ENCODE assay signal across 18 cellular contexts in the genomic region with DNA sequence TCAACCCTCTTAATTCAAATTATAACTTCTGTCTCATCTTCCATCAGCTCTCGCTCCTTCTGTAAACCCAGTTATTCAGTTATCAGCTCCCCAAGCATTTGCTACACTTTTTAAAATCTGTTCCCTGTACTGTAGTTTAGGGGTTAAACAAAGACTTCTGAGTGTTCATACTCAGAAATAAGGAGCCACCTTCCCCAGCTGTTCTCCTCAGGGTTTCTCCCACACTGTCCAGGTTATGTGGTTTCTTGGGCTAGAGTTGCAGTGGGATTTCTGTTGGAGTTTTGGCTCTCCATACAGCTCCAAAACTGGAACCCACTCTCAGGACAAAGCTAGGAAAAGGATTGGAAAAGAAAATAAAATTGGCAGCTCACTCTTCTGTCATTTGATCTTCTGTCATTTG. TPM values are rescaled to one million over a fixed set of nuclear protein-coding genes. Genes with fewer than 3 reads are reported as not detected.
DNase-seq lines count a peak whose midpoint lies in the region; ATAC-seq and TF ChIP-seq lines count a peak whose summit lies in the region.
"Had no signal": no experiment of that assay in that cellular context is flagged by ENCODE, and none has a peak within 500 bp of the region (broad histone marks: within the 10 kb centered on the region; RNA-seq: fewer than 3 reads in every experiment).

No MANE protein-coding gene starts in this region.

- peaks cover 0 to 23% (median 10%) of the 10 kb centered on the region in 11 donors for H3K9me3 ChIP-seq in heart right ventricle
- no peaks in the 10 kb centered on the region for H3K9me3 ChIP-seq in body of pancreas
- no peaks in the 10 kb centered on the region for H3K9me3 ChIP-seq in effector memory CD4-positive, alpha-beta T cell (ENCODE audit: control insufficient read depth, low read length)

- no peaks in the 10 kb centered on the region for H3K27me3 ChIP-seq in heart right ventricle
- no peaks in the 10 kb centered on the region for H3K27me3 ChIP-seq in body of pancreas
- H3K27me3 ChIP-seq in effector memory CD4-positive, alpha-beta T cell (replicated peaks; ENCODE audit: control insufficient read depth, insufficient read depth, low read length, poor library complexity, severe bottlenecking): no peaks in the 10 kb centered on the region
- H3K27me3 ChIP-seq: BLaER1 treated with 17β-estradiol and CSF1 and Interleukin-3, amounts not matched to agents 10 nM and 100 nM had no signal

- ATAC-seq in left ventricle myocardium superior (peak; percentile 11), heart right ventricle (no peak), body of pancreas (peak; percentile 52)
- no peak for ATAC-seq in activated CD4-positive, alpha-beta T cell treated with anti-CD3 and anti-CD28 coated beads for 36 hours
- ATAC-seq: CD8-positive, alpha-beta T cell; GM23338; HCT116 had no signal

- peaks cover 26% of the 10 kb centered on the region for H3K9me3 Mint-ChIP-seq in osteocyte (ENCODE audit: unreplicated experiment)
- peaks cover 12% of the 10 kb centered on the region for H3K9me3 Mint-ChIP-seq in activated CD4-positive, alpha-beta T cell treated with anti-CD3 and anti-CD28 coated beads for 36 hours (ENCODE audit: low read depth)

- POLR2A ChIA-PET in activated CD4-positive, alpha-beta T cell treated with anti-CD3 and anti-CD28 coated beads for 36 hours (lab: Charles Lee): interaction anchor here (0.7 kb wide), 1 partner anchor 181 kb away, joined by 3 read pairs; no protein-coding TSS in a partner anchor

- CTCF ChIA-PET in activated CD4-positive, alpha-beta T cell treated with anti-CD3 and anti-CD28 coated beads for 36 hours (lab: Charles Lee): interaction anchor here (0.5 kb wide), 1 partner anchor 148 kb away, joined by 3 read pairs; no protein-coding TSS in a partner anchor

- no peak for TF ChIP-seq POLR2A in body of pancreas (IDR thresholded peaks at IDR 0.05)

- no peaks in the 10 kb centered on the region for H3K27me3 Mint-ChIP-seq in osteocyte (ENCODE audit: unreplicated experiment)
- H3K27me3 Mint-ChIP-seq in activated CD4-positive, alpha-beta T cell treated with anti-CD3 and anti-CD28 coated beads for 36 hours: no peaks in the 10 kb centered on the region
- H3K27me3 Mint-ChIP-seq: B cell had no signal

- intact Hi-C loops in left ventricle myocardium superior (cut with micrococcal nuclease): no loop called here
- intact Hi-C loops in heart right ventricle (cut with DNase I): no loop called here
- intact Hi-C loops in body of pancreas (cut with DNase I): no loop called here
- intact Hi-C loops in activated CD4-positive, alpha-beta T cell treated with anti-CD3 and anti-CD28 coated beads for 36 hours (cut with DNase I, micrococcal nuclease): no loop called here

- no peak for DNase-seq in left ventricle myocardium superior
- no peak for DNase-seq in heart right ventricle
- DNase-seq in body of pancreas: peak in 2 of 4 donors; percentile 26 to 60
- DNase-seq in osteocyte (ENCODE audit: extremely low spot score, unreplicated experiment): no peak
- no peak for DNase-seq in stimulated activated CD4-positive, alpha-beta T cell treated with anti-CD3 and anti-CD28 coated beads, Interleukin-2, amount 100 ng/mL, for 24 hours
- no peak for DNase-seq in effector memory CD4-positive, alpha-beta T cell
- DNase-seq in activated CD4-positive, alpha-beta T cell treated with anti-CD3 and anti-CD28 coated beads for 36 hours: no peak
- DNase-seq: Calu3; CD8-positive, alpha-beta T cell; DMS79 treated with DMSO at 0.1 percent for 48 hours; GF-D8; H7; HFFc6; IMR-90 had no signal

- peak overlapping the region; percentile 54 for H3K27ac Mint-ChIP-seq in osteocyte (ENCODE audit: unreplicated experiment)
- H3K27ac Mint-ChIP-seq in activated CD4-positive, alpha-beta T cell treated with anti-CD3 and anti-CD28 coated beads for 36 hours: no peak overlapping the region
- H3K27ac Mint-ChIP-seq: B cell; CD8-positive, alpha-beta T cell; GM23338; HFFc6 had no signal

- no peak overlapping the region for H3K27ac ChIP-seq in heart right ventricle
- peak overlapping the region; percentile 13 to 73 (median 52) for H3K27ac ChIP-seq in body of pancreas
- no peak overlapping the region for H3K27ac ChIP-seq in effector memory CD4-positive, alpha-beta T cell (ENCODE audit: insufficient read depth, low read length, poor library complexity, severe bottlenecking)
- H3K27ac ChIP-seq: BLaER1 treated with 17β-estradiol and CSF1 and Interleukin-3, amounts not matched to agents 10 nM and 100 nM had no signal

- H3K4me3 ChIP-seq in heart right ventricle (no peak overlapping the region), body of pancreas (no peak overlapping the region)
- H3K4me3 ChIP-seq in effector memory CD4-positive, alpha-beta T cell (ENCODE audit: insufficient read depth, low read depth, low read length, poor library complexity, severe bottlenecking): no peak overlapping the region
- H3K4me3 ChIP-seq: BLaER1 treated with 17β-estradiol and CSF1 and Interleukin-3, amounts not matched to agents 10 nM and 100 nM; GM23338 had no signal

- peaks cover 32% of the 10 kb centered on the region for H3K4me1 Mint-ChIP-seq in osteocyte (ENCODE audit: unreplicated experiment)
- peaks cover 9% of the 10 kb centered on the region for H3K4me1 Mint-ChIP-seq in activated CD4-positive, alpha-beta T cell treated with anti-CD3 and anti-CD28 coated beads for 36 hours
- H3K4me1 Mint-ChIP-seq: GM23338 had no signal

- H3K4me1 ChIP-seq in heart right ventricle (peaks cover 0 to 33% (median 9%) of the 10 kb centered on the region in 9 donors), body of pancreas (peaks cover 19% of the 10 kb centered on the region)
- H3K4me1 ChIP-seq in effector memory CD4-positive, alpha-beta T cell (ENCODE audit: control insufficient read depth, insufficient read depth, low read length, poor library complexity, severe bottlenecking): no peaks in the 10 kb centered on the region

- 93 to 100% methylated on average over 1 of the region's 1 CpG for WGBS in heart right ventricle, 2 donors
- WGBS in body of pancreas, 2 donors: 26 to 42% methylated on average over 1 of the region's 1 CpG

- peaks cover 46% of the 10 kb centered on the region for H3K36me3 Mint-ChIP-seq in osteocyte (ENCODE audit: unreplicated experiment)
- peaks cover 33% of the 10 kb centered on the region for H3K36me3 Mint-ChIP-seq in activated CD4-positive, alpha-beta T cell treated with anti-CD3 and anti-CD28 coated beads for 36 hours (ENCODE audit: low read depth)

- no peak overlapping the region for H3K4me3 Mint-ChIP-seq in osteocyte (ENCODE audit: unreplicated experiment)
- H3K4me3 Mint-ChIP-seq in activated CD4-positive, alpha-beta T cell treated with anti-CD3 and anti-CD28 coated beads for 36 hours: no peak overlapping the region
- H3K4me3 Mint-ChIP-seq: B cell; CD8-positive, alpha-beta T cell; GM23338; HFFc6 had no signal

- H3K36me3 ChIP-seq in heart right ventricle: peaks cover 0 to 60% (median 14%) of the 10 kb centered on the region in 9 donors
- no peaks in the 10 kb centered on the region for H3K36me3 ChIP-seq in body of pancreas (replicated peaks in 1 of 2; ENCODE audit: insufficient read depth in 1 of 2, low read depth in 2 of 2)
- peaks cover 5% of the 10 kb centered on the region for H3K36me3 ChIP-seq in effector memory CD4-positive, alpha-beta T cell (ENCODE audit: control insufficient read depth, insufficient read depth, low read length)

- no peak for TF ChIP-seq CTCF in heart right ventricle (IDR thresholded peaks at IDR 0.05)
- TF ChIP-seq CTCF in body of pancreas (IDR thresholded peaks at IDR 0.05): no peak
- no peak for TF ChIP-seq CTCF in osteocyte (IDR thresholded peaks at IDR 0.05)

RNA-seq across cellular contexts. Expression of a gene that starts 20.8 kb away (rescaled TPM):
- total RNA-seq in left ventricle myocardium superior (76.9 TPM), heart right ventricle (10 to 100 TPM; 58.0 to 98.0 (median 72.0) TPM), body of pancreas (10 to 100 TPM; 17.9 to 50.4 TPM), osteocyte (36.4 and 39.3 TPM in 2 replicates)
- polyA plus RNA-seq in heart right ventricle: 10 to 100 TPM in 1 of 2 donors, 1 to 10 TPM in 1; 6.7 to 22.8 TPM
- 10 to 100 TPM; 20.1 to 22.3 TPM for total RNA-seq in activated CD4-positive, alpha-beta T cell treated with anti-CD3 and anti-CD28 coated beads for 36 hours

RNA-seq across cellular contexts. Expression of a gene that starts 21.3 kb away (rescaled TPM):
- total RNA-seq in left ventricle myocardium superior (6.3 TPM), heart right ventricle (1 to 10 TPM; 4.6 to 7.5 (median 5.7) TPM), body of pancreas (1 to 10 TPM; 4.6 to 5.2 TPM), osteocyte (7.3 and 8.1 TPM in 2 replicates)
- polyA plus RNA-seq in heart right ventricle: 1 to 10 TPM; 3.3 to 3.9 TPM
- 10 to 100 TPM; 12.5 to 14.4 TPM for total RNA-seq in activated CD4-positive, alpha-beta T cell treated with anti-CD3 and anti-CD28 coated beads for 36 hours

Comparison
In these comparisons a context has a peak if more than half of its experiments do, and no peak if none do; other contexts are left out.
1. ATAC-seq: peak in left ventricle myocardium superior (single experiment) and body of pancreas (single experiment); none in heart right ventricle (0 of 8) and activated CD4-positive, alpha-beta T cell treated with anti-CD3 and anti-CD28 coated beads for 36 hours (single experiment).
2. H3K27ac ChIP-seq: peak in body of pancreas (4 of 4); none in heart right ventricle (0 of 10) and effector memory CD4-positive, alpha-beta T cell (single experiment).